ENCODE assay signal across 22 cellular contexts in the genomic region with DNA sequence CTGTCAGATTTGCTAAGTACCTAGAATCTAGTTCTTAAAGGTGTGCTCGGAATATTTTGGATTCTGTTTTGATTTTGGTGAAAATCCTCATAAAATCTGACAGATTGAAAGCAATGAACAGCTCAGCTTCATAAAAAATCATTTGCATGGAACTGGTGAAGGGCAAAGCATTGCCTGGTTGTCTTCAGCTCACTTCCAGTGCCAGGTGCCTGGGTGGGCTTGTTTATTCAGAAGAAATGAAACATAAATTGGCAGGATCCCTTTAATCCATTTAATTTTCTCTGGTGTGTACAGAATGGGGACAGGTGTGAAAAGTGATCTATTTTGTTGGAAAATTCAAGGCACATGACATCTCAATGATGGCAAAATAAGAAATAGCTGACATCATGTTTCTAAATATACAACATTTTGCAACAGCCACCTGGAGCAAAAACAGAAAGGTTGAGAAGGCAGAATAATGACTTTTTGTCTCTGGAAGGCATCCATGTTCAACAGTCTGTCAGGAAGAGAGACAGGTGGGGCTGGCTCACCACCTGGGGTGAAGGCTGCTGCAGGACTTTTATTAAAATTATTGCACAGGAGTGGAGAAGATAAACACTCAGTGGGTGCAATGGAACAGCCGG. TPM values are rescaled to one million over a fixed set of nuclear protein-coding genes. Genes with fewer than 3 reads are reported as not detected.
A peak's percentile ranks its signal among the peaks of the same experiment; 100 is the strongest.
DNase-seq lines count a peak whose midpoint lies in the region; TF ChIP-seq lines count a peak whose summit lies in the region.
"Had no signal": no experiment of that assay in that cellular context is flagged by ENCODE, and none has a peak within 500 bp of the region (broad histone marks: within the 10 kb centered on the region; RNA-seq: fewer than 3 reads in every experiment).

No MANE protein-coding gene starts in this region.

- WGBS in mammary epithelial cell (ENCODE audit: low coverage, missing lambda C conversion rate) = 100% methylated on average over 2 of the region's 2 CpGs
- 51% methylated on average over 2 of the region's 2 CpGs for WGBS in prostate gland

- H2AFZ ChIP-seq in mammary epithelial cell (ENCODE audit: low read depth, low read length) = no peak overlapping the region
- no peak overlapping the region for H2AFZ ChIP-seq in PC-9
- H2AFZ ChIP-seq: GM23248, hepatocyte had no signal

- in situ Hi-C loops in mammary epithelial cell (cut with MboI; ENCODE audit: low sequenced_read_pairs in 2 of 2) = no loop called here

- no peaks in the 10 kb centered on the region for H3K9me3 Mint-ChIP-seq in MCF 10A (ENCODE audit: unreplicated experiment)
- H3K9me3 Mint-ChIP-seq: activated CD4-positive, alpha-beta T cell treated with anti-CD3 and anti-CD28 coated beads, Interleukin-2, amount 10 ng/mL, durations not matched to agents 24 days and 14 days; activated T-cell treated with anti-CD3 and anti-CD28 coated beads, Interleukin-2, amount 50 U/mL, for 24 hours; CD4-positive, CD25-positive, alpha-beta regulatory T cell; stimulated activated effector memory CD8-positive, alpha-beta T cell treated with anti-CD3 and anti-CD28 coated beads, Interleukin-12 subunit alpha, Interleukin-12 subunit beta, amount 100 ng/mL, for 72 hours had no signal

- dilution Hi-C loops in mammary epithelial cell (cut with HindIII; ENCODE audit: low sequenced_read_pairs) = no loop called here

- no peaks in the 10 kb centered on the region for H3K27me3 ChIP-seq in mammary epithelial cell (ENCODE audit: insufficient read depth, low read length)
- H3K27me3 ChIP-seq in WERI-Rb-1 (ENCODE audit: insufficient read depth, low read depth, severe bottlenecking) = no peaks in the 10 kb centered on the region
- no peaks in the 10 kb centered on the region for H3K27me3 ChIP-seq in prostate gland (replicated peaks; ENCODE audit: insufficient read depth)
- no peaks in the 10 kb centered on the region for H3K27me3 ChIP-seq in PC-9 (ENCODE audit: insufficient read depth, low read depth)
- H3K27me3 ChIP-seq: breast epithelium, hepatocyte, transverse colon had no signal

- H3K9me2 ChIP-seq in PC-9 (ENCODE audit: insufficient read depth) = no peaks in the 10 kb centered on the region

- no peaks in the 10 kb centered on the region for H3K36me3 ChIP-seq in mammary epithelial cell (ENCODE audit: insufficient read depth, low read length)
- no peaks in the 10 kb centered on the region for H3K36me3 ChIP-seq in WERI-Rb-1
- no peaks in the 10 kb centered on the region for H3K36me3 ChIP-seq in prostate gland
- no peaks in the 10 kb centered on the region for H3K36me3 ChIP-seq in PC-9 (ENCODE audit: low read depth)
- H3K36me3 ChIP-seq: breast epithelium, transverse colon had no signal

- H3K27me3 Mint-ChIP-seq in MCF 10A (ENCODE audit: insufficient read depth, unreplicated experiment) = no peaks in the 10 kb centered on the region
- H3K27me3 Mint-ChIP-seq: activated CD4-positive, alpha-beta T cell treated with anti-CD3 and anti-CD28 coated beads, Interleukin-2, amount 10 ng/mL, durations not matched to agents 24 days and 14 days; activated naive CD8-positive, alpha-beta T cell; activated T-cell treated with anti-CD3 and anti-CD28 coated beads, Interleukin-2, amount 50 U/mL, for 24 hours; CD4-positive, CD25-positive, alpha-beta regulatory T cell had no signal

- H3K27ac ChIP-seq in mammary epithelial cell (ENCODE audit: insufficient read depth, low read depth, low read length) (no peak overlapping the region), WERI-Rb-1 (peak overlapping the region; percentile 16; the same call in 1 of the 2 replicates), prostate gland (no peak overlapping the region), PC-9 (no peak overlapping the region)
- H3K27ac ChIP-seq: breast epithelium, GM23248, RWPE1, transverse colon had no signal

- H3K9me3 ChIP-seq in mammary epithelial cell (replicated peaks; ENCODE audit: insufficient read depth, low read length) = peaks cover 3% of the 10 kb centered on the region
- no peaks in the 10 kb centered on the region for H3K9me3 ChIP-seq in WERI-Rb-1 (ENCODE audit: severe bottlenecking)
- H3K9me3 ChIP-seq in prostate gland = no peaks in the 10 kb centered on the region
- 0 out of 2 replicates have a peak, but pooled peaks cover 4% of the 10 kb centered on the region for H3K9me3 ChIP-seq in PC-9 (ENCODE audit: insufficient read depth, low read depth)
- H3K9me3 ChIP-seq: breast epithelium, transverse colon had no signal

- intact Hi-C loops in MCF 10A (cut with micrococcal nuclease) = no loop called here
- intact Hi-C loops in mammary epithelial cell (cut with micrococcal nuclease) = no loop called here
- intact Hi-C loops in prostate gland (cut with DNase I) = no loop called here
- intact Hi-C loops in PC-9 (cut with micrococcal nuclease; ENCODE audit: unreplicated experiment) = no loop called here

- POLR2A ChIA-PET in MCF 10A (lab: Yijun Ruan, JAX) (interaction anchor here (1.0 kb wide), 1 partner anchor 52 kb away, joined by 5 read pairs; a partner anchor contains a TSS), PC-9 (lab: Charles Lee; ENCODE audit: unreplicated experiment) (no interaction called here)

- TF ChIP-seq POLR2A in prostate gland (IDR thresholded peaks at IDR 0.05) = no peak

- no peak overlapping the region for H3K4me3 Mint-ChIP-seq in MCF 10A (ENCODE audit: unreplicated experiment)
- H3K4me3 Mint-ChIP-seq: activated CD4-positive, alpha-beta T cell treated with anti-CD3 and anti-CD28 coated beads, Interleukin-2, amount 10 ng/mL, durations not matched to agents 24 days and 14 days; activated naive CD8-positive, alpha-beta T cell; activated T-cell treated with anti-CD3 and anti-CD28 coated beads, Interleukin-2, amount 50 U/mL, for 24 hours; CD4-positive, CD25-positive, alpha-beta regulatory T cell; stimulated activated effector memory CD8-positive, alpha-beta T cell treated with anti-CD3 and anti-CD28 coated beads, Interleukin-12 subunit alpha, Interleukin-12 subunit beta, amount 100 ng/mL, for 72 hours had no signal

- H3K4me3 ChIP-seq in mammary epithelial cell (replicated peaks in 1 of 3; ENCODE audit: insufficient read depth in 1 of 3, low read depth in 2 of 3, low read length in 3 of 3) (no peak overlapping the region), WERI-Rb-1 (ENCODE audit: low read depth, low read length) (no peak overlapping the region), prostate gland (no peak overlapping the region), PC-9 (no peak overlapping the region)
- H3K4me3 ChIP-seq: breast epithelium, GM12878, GM23248, hepatocyte, skin epidermis, transverse colon had no signal

- H3K4me2 ChIP-seq in mammary epithelial cell (ENCODE audit: insufficient read depth, low read depth, low read length) (no peak overlapping the region), PC-9 (no peak overlapping the region)

- H3K4me1 Mint-ChIP-seq in MCF 10A (ENCODE audit: insufficient read depth, unreplicated experiment) = no peaks in the 10 kb centered on the region
- H3K4me1 Mint-ChIP-seq: activated CD4-positive, alpha-beta T cell treated with anti-CD3 and anti-CD28 coated beads, Interleukin-2, amount 10 ng/mL, durations not matched to agents 24 days and 14 days; CD4-positive, CD25-positive, alpha-beta regulatory T cell; stimulated activated effector memory CD8-positive, alpha-beta T cell treated with anti-CD3 and anti-CD28 coated beads, Interleukin-12 subunit alpha, Interleukin-12 subunit beta, amount 100 ng/mL, for 72 hours had no signal

- no peak overlapping the region for H3K27ac Mint-ChIP-seq in MCF 10A (ENCODE audit: low read depth, unreplicated experiment)
- H3K27ac Mint-ChIP-seq: activated CD4-positive, alpha-beta T cell treated with anti-CD3 and anti-CD28 coated beads, Interleukin-2, amount 10 ng/mL, durations not matched to agents 24 days and 14 days; activated naive CD8-positive, alpha-beta T cell; activated T-cell treated with anti-CD3 and anti-CD28 coated beads, Interleukin-2, amount 50 U/mL, for 24 hours; stimulated activated effector memory CD8-positive, alpha-beta T cell treated with anti-CD3 and anti-CD28 coated beads, Interleukin-12 subunit alpha, Interleukin-12 subunit beta, amount 100 ng/mL, for 72 hours had no signal

- CTCF ChIA-PET in MCF 10A (lab: Yijun Ruan, JAX) (interaction anchor here (0.6 kb wide), 1 partner anchor 714 kb away, joined by 3 read pairs; no protein-coding TSS in a partner anchor), mammary epithelial cell (lab: Charles Lee; ENCODE audit: low non-redundant PET) (no interaction called here), PC-9 (lab: Charles Lee) (no interaction called here)

- H3K79me2 ChIP-seq in mammary epithelial cell (ENCODE audit: insufficient read depth, low read length) = no peaks in the 10 kb centered on the region
- H3K79me2 ChIP-seq in PC-9 (ENCODE audit: low read depth) = no peaks in the 10 kb centered on the region
- H3K79me2 ChIP-seq: hepatocyte had no signal

- H3F3A ChIP-seq in PC-9 (ENCODE audit: insufficient read depth, low read depth) = 0 out of 2 replicates have a peak, but pooled peaks cover 7% of the 10 kb centered on the region

- DNase-seq in MCF 10A (ENCODE audit: unreplicated experiment) (peak; percentile 7), mammary epithelial cell (no peak), NCI-H345 treated with DMSO at 0.1 percent for 48 hours (lab: John Stamatoyannopoulos, UW; ENCODE audit: unreplicated experiment) (peak; percentile 90), WERI-Rb-1 (no peak), prostate gland (ENCODE audit: low spot score) (no peak), SW480 (ENCODE audit: low spot score) (no peak), occipital lobe (lab: John Stamatoyannopoulos, UW) (no peak), PC-9 (no peak)
- DNase-seq: activated CD4-positive, alpha-beta T cell treated with anti-CD3 and anti-CD28 coated beads, Interleukin-2, amount 10 ng/mL, durations not matched to agents 24 days and 14 days; activated T-cell treated with anti-CD3 and anti-CD28 coated beads, Interleukin-2, amount 50 U/mL, for 24 hours; CD4-positive, CD25-positive, alpha-beta regulatory T cell; GM23248; left colon; NCI-H510A treated with DMSO at 0.1 percent for 48 hours; transverse colon had no signal

- no peaks in the 10 kb centered on the region for H3K36me3 Mint-ChIP-seq in MCF 10A (ENCODE audit: insufficient read depth, unreplicated experiment)
- H3K36me3 Mint-ChIP-seq: stimulated activated effector memory CD8-positive, alpha-beta T cell treated with anti-CD3 and anti-CD28 coated beads, Interleukin-12 subunit alpha, Interleukin-12 subunit beta, amount 100 ng/mL, for 72 hours had no signal

- no peaks in the 10 kb centered on the region for H3K4me1 ChIP-seq in mammary epithelial cell (ENCODE audit: insufficient read depth, low read length)
- no peaks in the 10 kb centered on the region for H3K4me1 ChIP-seq in prostate gland (replicated peaks)
- H3K4me1 ChIP-seq in PC-9 (replicated peaks; ENCODE audit: insufficient read depth) = 0 out of 2 replicates have a peak, but pooled peaks cover 6% of the 10 kb centered on the region
- H3K4me1 ChIP-seq: breast epithelium, transverse colon had no signal

- BruUV-seq in MCF 10A (replicated peaks; lab: Mats Ljungman, UMichigan) (no TSS peak), mammary epithelial cell (replicated peaks; lab: Mats Ljungman, UMichigan) (no TSS peak), PC-9 (replicated peaks; lab: Mats Ljungman, UMichigan) (no TSS peak)

- H4K20me1 ChIP-seq in mammary epithelial cell (ENCODE audit: insufficient read depth, low read length) (no peaks in the 10 kb centered on the region), PC-9 (ENCODE audit: insufficient read depth) (no peaks in the 10 kb centered on the region; the same call in 1 of the 2 replicates)

- H3K9ac ChIP-seq in mammary epithelial cell (ENCODE audit: insufficient read depth, low read length) = no peak overlapping the region
- H3K9ac ChIP-seq: GM23248 had no signal

- TF ChIP-seq CTCF in MCF 10A (IDR thresholded peaks at IDR 0.05; ENCODE audit: unreplicated experiment) (no peak), mammary epithelial cell (conservative IDR thresholded peaks at IDR 0.05 in 1 of 2, IDR thresholded peaks at IDR 0.05 in 1 of 2; ENCODE audit: extremely low read depth in 1 of 2, insufficient read depth in 1 of 2, low read depth in 1 of 2, low read length in 2 of 2) (no peak), WERI-Rb-1 (IDR thresholded peaks at IDR 0.05; ENCODE audit: low read depth, low read length) (no peak), prostate gland (IDR thresholded peaks at IDR 0.05) (no peak), PC-9 (conservative IDR thresholded peaks at IDR 0.05) (no peak)

RNA-seq across cellular contexts. Expression of a gene that starts 52.2 kb away (rescaled TPM):
- total RNA-seq in MCF 10A (2022) = 13.4 and 17.5 TPM in 2 replicates
- 10 to 100 TPM in 1 of 2 donors, 1 to 10 TPM in 1; 8.7 to 24.0 TPM for total RNA-seq in mammary epithelial cell
- 24.2 TPM for polyA plus RNA-seq in mammary epithelial cell
- polyA minus RNA-seq in mammary epithelial cell = 17.8 TPM
- total RNA-seq in prostate gland = 10 to 100 TPM; 11.2 to 16.3 TPM
- total RNA-seq in occipital lobe = 21.5 TPM
- total RNA-seq in PC-9 (2021) = 14.2 and 20.4 TPM in 2 replicates

Comparison
In these comparisons a context has a peak if more than half of its experiments do, and no peak if none do; other contexts are left out.
1. DNase-seq: peak in MCF 10A (single experiment) and NCI-H345 treated with DMSO at 0.1 percent for 48 hours (single experiment); none in mammary epithelial cell (single experiment), WERI-Rb-1 (single experiment), prostate gland (single experiment), SW480 (single experiment), occipital lobe (single experiment) and PC-9 (0 of 2).